ENCODE assay signal across 1 cellular context in genomic region chr16:88691924-88692560, GRCh38.
TF ChIP-seq lines count a peak whose summit lies in the region.

No MANE protein-coding gene starts in this region.

TF ChIP-seq in GM23338, 12 proteins besides CTCF, POLR2A, EP300 and RAD21 (continued from another document):
- no peak for TF ChIP-seq ETS1 (IDR thresholded peaks at IDR 0.05)
- no peak for TF ChIP-seq ZNF462 (CRISPR knock-in tag; IDR thresholded peaks at IDR 0.05)
- TF ChIP-seq REST (IDR thresholded peaks at IDR 0.05; ENCODE audit: unreplicated experiment), result no peak
- TF ChIP-seq NANOG (IDR thresholded peaks at IDR 0.05; ENCODE audit: borderline replicate concordance), result no peak
- no peak for TF ChIP-seq ZNF331 (CRISPR knock-in tag; IDR thresholded peaks at IDR 0.05; ENCODE audit: low read depth)
- TF ChIP-seq EZH2 (IDR thresholded peaks at IDR 0.05; ENCODE audit: low read depth, unreplicated experiment), result no peak
- no peak for TF ChIP-seq POLR2AphosphoS5 (IDR thresholded peaks at IDR 0.05; ENCODE audit: low read depth)
- TF ChIP-seq STAT1 (IDR thresholded peaks at IDR 0.05; ENCODE audit: unreplicated experiment), result no peak
- TF ChIP-seq JUNB (IDR thresholded peaks at IDR 0.05; ENCODE audit: unreplicated experiment), result no peak
- no peak for TF ChIP-seq CREB1 (CRISPR knock-in tag; IDR thresholded peaks at IDR 0.05; ENCODE audit: low read depth)
- no peak for TF ChIP-seq ZNF114 (CRISPR knock-in tag; IDR thresholded peaks at IDR 0.05)
TF ChIP-seq in GM23338: peak in this region for 0.
